19 cellular contexts compared by ENCODE assay signal in genomic region chr19:13128583-13128982, GRCh38. TPM values are rescaled to one million over a fixed set of nuclear protein-coding genes. Genes with fewer than 3 reads are reported as not detected.
A peak's percentile ranks its signal among the peaks of the same experiment; 100 is the strongest.
DNase-seq lines count a peak whose midpoint lies in the region; ATAC-seq and TF ChIP-seq lines count a peak whose summit lies in the region.
"Had no signal": no experiment of that assay in that cellular context is flagged by ENCODE, and none has a peak within 500 bp of the region (broad histone marks: within the 10 kb centered on the region; RNA-seq: fewer than 3 reads in every experiment).

No MANE protein-coding gene starts in this region.

- H3K36me3 ChIP-seq in vagina = no peaks in the 10 kb centered on the region

- POLR2A ChIA-PET in activated CD8-positive, alpha-beta T cell treated with anti-CD3 and anti-CD28 coated beads for 36 hours (lab: Charles Lee) = interaction anchor here (0.8 to 6.6 kb wide), 2 partner anchors 10 to 23 kb away, joined by 3 to 63 read pairs; partner anchors contain the start of genes NACC1 and TRMT1

- H3K4me1 ChIP-seq in vagina = no peaks in the 10 kb centered on the region
- H3K4me1 ChIP-seq: parathyroid adenoma had no signal

- H3K4me3 Mint-ChIP-seq in stimulated activated naive CD8-positive, alpha-beta T cell treated with anti-CD3 and anti-CD28 coated beads, Interleukin-15, Interleukin-2, amounts not matched to agents 100 ng/mL and 50 ng/mL, for 24 hours = no peak overlapping the region
- H3K4me3 Mint-ChIP-seq in activated CD8-positive, alpha-beta T cell treated with anti-CD3 and anti-CD28 coated beads for 36 hours = no peak overlapping the region
- no peak overlapping the region for H3K4me3 Mint-ChIP-seq in type B pancreatic cell
- H3K4me3 Mint-ChIP-seq: T-helper 1 cell treated with Interleukin-12 subunit alpha and Interleukin-12 subunit beta and Interleukin-4 antibody, amounts not matched to agents 30 μg/mL and 1 μg/mL, for 36 hours had no signal

- no peaks in the 10 kb centered on the region for H3K9me3 Mint-ChIP-seq in stimulated activated naive CD8-positive, alpha-beta T cell treated with anti-CD3 and anti-CD28 coated beads, Interleukin-15, Interleukin-2, amounts not matched to agents 100 ng/mL and 50 ng/mL, for 24 hours
- H3K9me3 Mint-ChIP-seq in activated CD8-positive, alpha-beta T cell treated with anti-CD3 and anti-CD28 coated beads for 36 hours = no peaks in the 10 kb centered on the region
- no peaks in the 10 kb centered on the region for H3K9me3 Mint-ChIP-seq in type B pancreatic cell
- H3K9me3 Mint-ChIP-seq: T-helper 1 cell treated with Interleukin-12 subunit alpha and Interleukin-12 subunit beta and Interleukin-4 antibody, amounts not matched to agents 30 μg/mL and 1 μg/mL, for 36 hours had no signal

- no peaks in the 10 kb centered on the region for H3K27me3 Mint-ChIP-seq in stimulated activated naive CD8-positive, alpha-beta T cell treated with anti-CD3 and anti-CD28 coated beads, Interleukin-15, Interleukin-2, amounts not matched to agents 100 ng/mL and 50 ng/mL, for 24 hours
- no peaks in the 10 kb centered on the region for H3K27me3 Mint-ChIP-seq in activated CD8-positive, alpha-beta T cell treated with anti-CD3 and anti-CD28 coated beads for 36 hours
- H3K27me3 Mint-ChIP-seq in type B pancreatic cell = no peaks in the 10 kb centered on the region

- H3K4me3 ChIP-seq in vagina = no peak overlapping the region

- H3K9me3 ChIP-seq in vagina = no peaks in the 10 kb centered on the region

- no peak for TF ChIP-seq POLR2A in vagina (IDR thresholded peaks at IDR 0.05)

- intact Hi-C loops in activated CD8-positive, alpha-beta T cell treated with anti-CD3 and anti-CD28 coated beads for 36 hours (cut with micrococcal nuclease) = no loop called here
- intact Hi-C loops in vagina (cut with DNase I) = no loop called here

- peak overlapping the region; percentile 70 for H3K27ac Mint-ChIP-seq in stimulated activated naive CD8-positive, alpha-beta T cell treated with anti-CD3 and anti-CD28 coated beads, Interleukin-15, Interleukin-2, amounts not matched to agents 100 ng/mL and 50 ng/mL, for 24 hours
- H3K27ac Mint-ChIP-seq in activated CD8-positive, alpha-beta T cell treated with anti-CD3 and anti-CD28 coated beads for 36 hours = peak overlapping the region; percentile 12
- peak overlapping the region; percentile 59 for H3K27ac Mint-ChIP-seq in type B pancreatic cell
- H3K27ac Mint-ChIP-seq: T-helper 1 cell treated with Interleukin-12 subunit alpha and Interleukin-12 subunit beta and Interleukin-4 antibody, amounts not matched to agents 30 μg/mL and 1 μg/mL, for 36 hours had no signal

- no peak for TF ChIP-seq CTCF in activated CD8-positive, alpha-beta T cell treated with anti-CD3 and anti-CD28 coated beads for 36 hours (IDR thresholded peaks at IDR 0.05)
- TF ChIP-seq CTCF in type B pancreatic cell (conservative IDR thresholded peaks at IDR 0.05) (no peak), vagina (IDR thresholded peaks at IDR 0.05) (no peak)

- no peak for ATAC-seq in stimulated activated naive CD8-positive, alpha-beta T cell treated with anti-CD3 and anti-CD28 coated beads, Interleukin-15, Interleukin-2, amounts not matched to agents 100 U/mL and 50 U/mL, for 24 hours
- ATAC-seq in activated CD8-positive, alpha-beta T cell treated with anti-CD3 and anti-CD28 coated beads for 36 hours = no peak
- ATAC-seq in left lobe of liver = peak; percentile 94
- no peak for ATAC-seq in HG02852 (IDR thresholded peaks at IDR 0.05; ENCODE audit: unreplicated experiment)
- ATAC-seq: left colon had no signal

- no peak overlapping the region for H3K27ac ChIP-seq in vagina
- H3K27ac ChIP-seq: epithelial cell of prostate, HL-60, parathyroid adenoma had no signal

- CTCF ChIA-PET in activated CD8-positive, alpha-beta T cell treated with anti-CD3 and anti-CD28 coated beads for 36 hours (lab: Charles Lee) = interaction anchor here (0.6 to 1.3 kb wide), 2 partner anchors 163 to 1557 kb away, joined by 3 to 4 read pairs; no protein-coding TSS in a partner anchor

- no peak for DNase-seq in stimulated activated naive CD8-positive, alpha-beta T cell treated with anti-CD3 and anti-CD28 coated beads, Interleukin-15, Interleukin-2, amounts not matched to agents 100 U/mL and 50 U/mL, for 24 hours
- DNase-seq in activated CD8-positive, alpha-beta T cell treated with anti-CD3 and anti-CD28 coated beads for 36 hours = no peak
- DNase-seq in left lobe of liver (ENCODE audit: low spot score) (peak; percentile 78), type B pancreatic cell (ENCODE audit: extremely low spot score, unreplicated experiment) (no peak), vagina (ENCODE audit: extremely low spot score in 2 of 2) (no peak)
- DNase-seq in activated CD4-positive, CD25-positive, alpha-beta regulatory T cell (lab: John Stamatoyannopoulos, UW) = no peak
- DNase-seq: activated CD8-positive, alpha-beta memory T cell treated with anti-CD3 and anti-CD28 coated beads, Interleukin-2, amount 50 U/mL, for 4 hours; activated naive CD4-positive, alpha-beta T cell; H7; left colon; NCI-H524; SHP77 treated with DMSO at 0.1 percent for 48 hours; stimulated activated CD4-positive, alpha-beta T cell treated with anti-CD3 and anti-CD28 coated beads, Interleukin-4, amount 100 ng/mL, for 1 hour had no signal

- peaks cover 29% of the 10 kb centered on the region for H3K36me3 Mint-ChIP-seq in stimulated activated naive CD8-positive, alpha-beta T cell treated with anti-CD3 and anti-CD28 coated beads, Interleukin-15, Interleukin-2, amounts not matched to agents 100 ng/mL and 50 ng/mL, for 24 hours (ENCODE audit: low read depth)
- H3K36me3 Mint-ChIP-seq in activated CD8-positive, alpha-beta T cell treated with anti-CD3 and anti-CD28 coated beads for 36 hours (ENCODE audit: low read depth) = peaks cover 12% of the 10 kb centered on the region
- H3K36me3 Mint-ChIP-seq in type B pancreatic cell = peaks cover 8% of the 10 kb centered on the region

- peaks cover 49% of the 10 kb centered on the region for H3K4me1 Mint-ChIP-seq in stimulated activated naive CD8-positive, alpha-beta T cell treated with anti-CD3 and anti-CD28 coated beads, Interleukin-15, Interleukin-2, amounts not matched to agents 100 ng/mL and 50 ng/mL, for 24 hours (ENCODE audit: low read depth)
- H3K4me1 Mint-ChIP-seq in activated CD8-positive, alpha-beta T cell treated with anti-CD3 and anti-CD28 coated beads for 36 hours (ENCODE audit: low read depth) = peaks cover 40% of the 10 kb centered on the region
- peaks cover 16% of the 10 kb centered on the region for H3K4me1 Mint-ChIP-seq in type B pancreatic cell (ENCODE audit: unreplicated experiment)

- H3K27me3 ChIP-seq in vagina = no peaks in the 10 kb centered on the region

RNA-seq across cellular contexts. Expression of gene NACC1, which starts 10.5 kb away (rescaled TPM):
- 10 to 100 TPM; 73.8 to 87.5 TPM for total RNA-seq in activated CD8-positive, alpha-beta T cell treated with anti-CD3 and anti-CD28 coated beads for 36 hours
- total RNA-seq in left lobe of liver (26.7 TPM), type B pancreatic cell (ENCODE audit: low replicate concordance) (66.8 and 77.9 TPM in 2 replicates), vagina (22.6 TPM)

RNA-seq across cellular contexts. Expression of gene TRMT1, which starts 12.0 kb away (rescaled TPM):
- 10 to 100 TPM; 85.0 to 95.7 TPM for total RNA-seq in activated CD8-positive, alpha-beta T cell treated with anti-CD3 and anti-CD28 coated beads for 36 hours
- total RNA-seq in left lobe of liver = 15.8 TPM
- 48.1 and 69.7 TPM in 2 replicates for total RNA-seq in type B pancreatic cell (ENCODE audit: low replicate concordance)
- total RNA-seq in vagina = 28.0 TPM

RNA-seq across cellular contexts. Expression of gene STX10, which starts 21.6 kb away (rescaled TPM):
- total RNA-seq in activated CD8-positive, alpha-beta T cell treated with anti-CD3 and anti-CD28 coated beads for 36 hours = 10 to 100 TPM; 66.8 to 72.4 TPM
- total RNA-seq in left lobe of liver (22.7 TPM), type B pancreatic cell (ENCODE audit: low replicate concordance) (45.2 and 46.8 TPM in 2 replicates), vagina (71.5 TPM)

RNA-seq across cellular contexts. Expression of gene IER2, which starts 21.6 kb away (rescaled TPM):
- total RNA-seq in activated CD8-positive, alpha-beta T cell treated with anti-CD3 and anti-CD28 coated beads for 36 hours = 100 to 1,000 TPM; 120 to 122 TPM
- 26.5 TPM for total RNA-seq in left lobe of liver
- 103 and 322 TPM in 2 replicates for total RNA-seq in type B pancreatic cell (ENCODE audit: low replicate concordance)
- 152 TPM for total RNA-seq in vagina

RNA-seq across cellular contexts. Expression of gene LYL1, which starts 25.9 kb away (rescaled TPM):
- 1 to 10 TPM; 3.9 to 4.8 TPM for total RNA-seq in activated CD8-positive, alpha-beta T cell treated with anti-CD3 and anti-CD28 coated beads for 36 hours
- total RNA-seq in left lobe of liver (1.5 TPM), type B pancreatic cell (ENCODE audit: low replicate concordance) (0.19 TPM in 1 of 2 replicates, not detected in the other), vagina (11.5 TPM)

Comparison
In these comparisons a context has a peak if more than half of its experiments do, and no peak if none do; other contexts are left out.
1. H3K27ac Mint-ChIP-seq: peak in every context shown above with its lines; median percentile 70 in stimulated activated naive CD8-positive, alpha-beta T cell treated with anti-CD3 and anti-CD28 coated beads, Interleukin-15, Interleukin-2, amounts not matched to agents 100 ng/mL and 50 ng/mL, for 24 hours; 59 in type B pancreatic cell; 12 in activated CD8-positive, alpha-beta T cell treated with anti-CD3 and anti-CD28 coated beads for 36 hours.